Comparison of ENCODE assay signal across 17 cellular contexts in genomic region chr10:47062801-47063200, GRCh38.
DNase-seq lines count a peak whose midpoint lies in the region; ATAC-seq, FAIRE-seq and TF ChIP-seq lines count a peak whose summit lies in the region.
"Had no signal": no experiment of that assay in that cellular context is flagged by ENCODE, and none has a peak within 500 bp of the region (broad histone marks: within the 10 kb centered on the region; RNA-seq: fewer than 3 reads in every experiment).

No MANE protein-coding gene starts in this region.

- ATAC-seq in Right ventricle myocardium superior (ENCODE audit: poor library complexity) (no peak), GM19351 (IDR thresholded peaks at IDR 0.05; ENCODE audit: unreplicated experiment) (no peak)
- ATAC-seq: natural killer cell had no signal

- H3K9me2 ChIP-seq in OCI-LY7 (ENCODE audit: insufficient read depth, low read length), result no peaks in the 10 kb centered on the region

- CTCF ChIA-PET in OCI-LY7 (lab: Charles Lee; ENCODE audit: unreplicated experiment), result no interaction called here

- no peak overlapping the region for H3K27ac Mint-ChIP-seq in progenitor cell of endocrine pancreas
- H3K27ac Mint-ChIP-seq: natural killer cell had no signal

- no peaks in the 10 kb centered on the region for H3K9me3 Mint-ChIP-seq in progenitor cell of endocrine pancreas (ENCODE audit: low read depth)
- H3K9me3 Mint-ChIP-seq: natural killer cell had no signal

- H3K79me2 ChIP-seq in OCI-LY7 (ENCODE audit: insufficient read depth, low read depth, low read length), result no peaks in the 10 kb centered on the region

- no peaks in the 10 kb centered on the region for H3K36me3 Mint-ChIP-seq in progenitor cell of endocrine pancreas (ENCODE audit: insufficient read depth)
- H3K36me3 Mint-ChIP-seq: natural killer cell had no signal

- WGBS in small intestine, 3 donors, result 43 to 60% (median 55%) methylated on average over 6 of the region's 6 CpGs

- intact Hi-C loops in Right ventricle myocardium superior (cut with DNase I), result no loop called here
- intact Hi-C loops in OCI-LY7 (cut with micrococcal nuclease; ENCODE audit: unreplicated experiment), result no loop called here
- intact Hi-C loops in tibial artery (cut with DNase I; ENCODE audit: low total_unique reads), result no loop called here

- H3K4me3 ChIP-seq in cardiac muscle cell, result no peak overlapping the region
- no peak overlapping the region for H3K4me3 ChIP-seq in OCI-LY7 (ENCODE audit: low read depth, low read length, poor library complexity, severe bottlenecking)
- peak overlapping the region in 1 of 2 donors; percentile 7 for H3K4me3 ChIP-seq in tibial artery
- no peak overlapping the region for H3K4me3 ChIP-seq in small intestine (ENCODE audit: low read depth in 1 of 2, low read length in 2 of 2)
- H3K4me3 ChIP-seq: esophagus squamous epithelium, SK-N-MC, vagina had no signal

- no peaks in the 10 kb centered on the region for H4K20me1 ChIP-seq in OCI-LY7 (ENCODE audit: insufficient read depth, low read length)

- no peaks in the 10 kb centered on the region for H3K4me1 Mint-ChIP-seq in progenitor cell of endocrine pancreas (ENCODE audit: low read depth)
- H3K4me1 Mint-ChIP-seq: natural killer cell had no signal

- H2AFZ ChIP-seq in OCI-LY7 (ENCODE audit: low read length), result no peak overlapping the region

- peaks cover 64% of the 10 kb centered on the region for H3K27me3 Mint-ChIP-seq in progenitor cell of endocrine pancreas

- H3K4me1 ChIP-seq in cardiac muscle cell (ENCODE audit: low read depth), result no peaks in the 10 kb centered on the region
- H3K4me1 ChIP-seq in OCI-LY7 (ENCODE audit: insufficient read depth, low read length, poor library complexity, severe bottlenecking), result no peaks in the 10 kb centered on the region
- H3K4me1 ChIP-seq in tibial artery, result peaks cover 0 to 33% (median 17%) of the 10 kb centered on the region in 4 donors
- H3K4me1 ChIP-seq in small intestine (ENCODE audit: control insufficient read depth in 2 of 2, insufficient read depth in 1 of 2, low read depth in 1 of 2, low read length in 1 of 2), result no peaks in the 10 kb centered on the region
- H3K4me1 ChIP-seq: esophagus squamous epithelium had no signal

- POLR2A ChIA-PET in OCI-LY7 (lab: Charles Lee), result no interaction called here

- H3K36me3 ChIP-seq in cardiac muscle cell (no peaks in the 10 kb centered on the region), OCI-LY7 (ENCODE audit: insufficient read depth, low read length) (no peaks in the 10 kb centered on the region), tibial artery (no peaks in the 10 kb centered on the region), small intestine (ENCODE audit: control insufficient read depth in 2 of 2, insufficient read depth in 2 of 2, low read length in 2 of 2) (no peaks in the 10 kb centered on the region)
- H3K36me3 ChIP-seq: esophagus squamous epithelium, vagina had no signal

- H3K27me3 ChIP-seq in cardiac muscle cell, result no peaks in the 10 kb centered on the region
- H3K27me3 ChIP-seq in tibial artery, result no peaks in the 10 kb centered on the region
- H3K27me3 ChIP-seq in small intestine (ENCODE audit: control insufficient read depth in 2 of 2, insufficient read depth in 2 of 2, low read length in 2 of 2), result peaks cover 0 to under 1% of the 10 kb centered on the region in 2 donors
- H3K27me3 ChIP-seq: vagina had no signal

- no peak overlapping the region for H3K4me3 Mint-ChIP-seq in progenitor cell of endocrine pancreas (ENCODE audit: low read depth)
- H3K4me3 Mint-ChIP-seq: natural killer cell had no signal

- FAIRE-seq in small intestine (lab: Jason Lieb, UNC), result no peak
- FAIRE-seq: G401.6 had no signal

- TF ChIP-seq CTCF in cardiac muscle cell (IDR thresholded peaks at IDR 0.05; ENCODE audit: low read depth, low read length) (peak; percentile 41), OCI-LY7 (conservative IDR thresholded peaks at IDR 0.05; ENCODE audit: low read length) (peak; percentile 29; the same call in 1 of the 2 replicates), tibial artery (IDR thresholded peaks at IDR 0.05) (peak in 1 of 2 experiments; percentile 9), progenitor cell of endocrine pancreas (IDR thresholded peaks at IDR 0.05; ENCODE audit: unreplicated experiment) (no peak)

- no peak overlapping the region for H3K4me2 ChIP-seq in OCI-LY7 (ENCODE audit: low read length)

- H3K9me3 ChIP-seq in cardiac muscle cell (ENCODE audit: low read depth), result no peaks in the 10 kb centered on the region
- H3K9me3 ChIP-seq in OCI-LY7 (ENCODE audit: low read length), result no peaks in the 10 kb centered on the region
- no peaks in the 10 kb centered on the region for H3K9me3 ChIP-seq in tibial artery
- H3K9me3 ChIP-seq in small intestine (ENCODE audit: control insufficient read depth, low read depth), result no peaks in the 10 kb centered on the region
- H3K9me3 ChIP-seq: esophagus squamous epithelium, vagina had no signal

- H3K27ac ChIP-seq in cardiac muscle cell (no peak overlapping the region), OCI-LY7 (ENCODE audit: low read depth, low read length, poor library complexity, severe bottlenecking) (no peak overlapping the region), tibial artery (peak overlapping the region; percentile 63), small intestine (ENCODE audit: low read depth in 1 of 2, low read length in 1 of 2) (no peak overlapping the region)
- H3K27ac ChIP-seq: esophagus squamous epithelium, SK-N-MC, vagina had no signal

- DNase-seq in cardiac muscle cell (ENCODE audit: low read depth in 1 of 2, low spot score in 1 of 2) (peak in 1 of 2 donors; percentile 27), Right ventricle myocardium superior (no peak), OCI-LY7 (ENCODE audit: low spot score) (no peak), fibroblast of peridontal ligament (ENCODE audit: extremely low read depth) (peak; percentile 47), tibial artery (peak in 1 of 2 donors; percentile 62), small intestine (no peak), progenitor cell of endocrine pancreas (ENCODE audit: low spot score, unreplicated experiment) (no peak)
- DNase-seq: activated CD4-positive, alpha-beta T cell treated with anti-CD3 and anti-CD28 coated beads for 1 hour; caudate nucleus; esophagus squamous epithelium; natural killer cell; NCI-H1417; NCI-H526 treated with DMSO at 0.1 percent for 48 hours had no signal

- BruUV-seq in OCI-LY7 (replicated peaks; lab: Mats Ljungman, UMichigan), result no TSS peak

Comparison
In these comparisons a context has a peak if more than half of its experiments do, and no peak if none do; other contexts are left out.
1. H3K27ac ChIP-seq: peak in tibial artery (2 of 2); none in cardiac muscle cell (single experiment), OCI-LY7 (single experiment) and small intestine (0 of 2).